In the genomic region with DNA sequence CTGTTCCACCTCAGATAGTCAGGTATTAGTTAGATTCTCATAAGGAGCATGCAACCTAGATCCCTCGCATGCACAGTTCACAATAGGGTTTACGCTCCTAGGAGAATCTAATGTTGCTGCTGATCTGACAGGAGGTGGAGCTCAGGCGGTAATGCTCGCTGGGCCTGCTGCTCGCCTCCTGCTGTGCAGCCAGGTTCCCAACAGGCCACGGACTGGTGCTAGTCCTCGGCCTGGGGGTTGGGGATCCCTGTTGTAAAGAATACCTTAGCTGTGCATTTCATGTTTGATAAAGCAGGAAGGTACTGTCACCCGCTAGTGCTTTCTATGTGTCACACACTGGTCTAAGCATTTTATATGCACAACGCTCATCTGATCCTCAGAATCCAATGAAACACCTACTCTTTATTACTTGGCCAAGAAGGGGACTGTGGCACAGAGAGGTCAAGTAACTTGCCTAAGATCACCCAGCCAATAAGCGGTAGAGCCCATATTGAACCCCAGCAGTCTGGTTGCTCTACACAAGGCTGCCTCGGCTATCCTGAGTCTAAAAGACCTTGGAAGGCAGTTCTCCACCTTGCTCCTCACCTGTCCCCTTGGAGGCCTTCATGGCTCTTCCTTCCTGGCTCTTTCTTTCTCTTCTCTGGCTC, we compare ENCODE assay signal across 2 cellular contexts.
TF ChIP-seq lines count a peak whose summit lies in the region.

No MANE protein-coding gene starts in this region.

TF ChIP-seq in HepG2, 621 proteins besides CTCF, POLR2A, EP300 and RAD21:
- TF ChIP-seq ZNF768 (CRISPR knock-in tag; IDR thresholded peaks at IDR 0.05) = peak; percentile 31; the same call in 1 of the 2 replicates
- no peak for TF ChIP-seq ZNF841 (CRISPR knock-in tag; IDR thresholded peaks at IDR 0.05; ENCODE audit: borderline replicate concordance)

TF ChIP-seq in K562, 482 proteins besides CTCF, POLR2A, EP300 and RAD21:
- TF ChIP-seq JUND (IDR thresholded peaks at IDR 0.05; ENCODE audit: borderline replicate concordance, low read depth, low read length) = no peak
- TF ChIP-seq JUND (tag; IDR thresholded peaks at IDR 0.05; ENCODE audit: borderline replicate concordance, low read depth, low read length) = no peak
- TF ChIP-seq C11orf30 (IDR thresholded peaks at IDR 0.05; ENCODE audit: low read depth) = no peak
- TF ChIP-seq, protein P1, sequence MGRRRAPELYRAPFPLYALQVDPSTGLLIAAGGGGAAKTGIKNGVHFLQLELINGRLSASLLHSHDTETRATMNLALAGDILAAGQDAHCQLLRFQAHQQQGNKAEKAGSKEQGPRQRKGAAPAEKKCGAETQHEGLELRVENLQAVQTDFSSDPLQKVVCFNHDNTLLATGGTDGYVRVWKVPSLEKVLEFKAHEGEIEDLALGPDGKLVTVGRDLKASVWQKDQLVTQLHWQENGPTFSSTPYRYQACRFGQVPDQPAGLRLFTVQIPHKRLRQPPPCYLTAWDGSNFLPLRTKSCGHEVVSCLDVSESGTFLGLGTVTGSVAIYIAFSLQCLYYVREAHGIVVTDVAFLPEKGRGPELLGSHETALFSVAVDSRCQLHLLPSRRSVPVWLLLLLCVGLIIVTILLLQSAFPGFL (CRISPR knock-in tag; IDR thresholded peaks at IDR 0.05) = no peak
- no peak for TF ChIP-seq PCBP2 (IDR thresholded peaks at IDR 0.05; ENCODE audit: low read depth, low read length, poor library complexity, severe bottlenecking)
- TF ChIP-seq RHOXF2B (CRISPR knock-in tag; conservative IDR thresholded peaks at IDR 0.05) = no peak
- TF ChIP-seq BCLAF1 (IDR thresholded peaks at IDR 0.05; ENCODE audit: borderline replicate concordance in 1 of 2, control insufficient read depth in 1 of 2, low read depth in 2 of 2, low read length in 1 of 2) = no peak
- TF ChIP-seq DMBX1 (CRISPR knock-in tag; IDR thresholded peaks at IDR 0.05; ENCODE audit: borderline replicate concordance) = no peak
- TF ChIP-seq ZFP36 (IDR thresholded peaks at IDR 0.05; ENCODE audit: low read depth, low read length, partially characterized antibody) = peak; percentile 24
- TF ChIP-seq BCOR (IDR thresholded peaks at IDR 0.05) = peak; percentile 87
- TF ChIP-seq, protein P2, sequence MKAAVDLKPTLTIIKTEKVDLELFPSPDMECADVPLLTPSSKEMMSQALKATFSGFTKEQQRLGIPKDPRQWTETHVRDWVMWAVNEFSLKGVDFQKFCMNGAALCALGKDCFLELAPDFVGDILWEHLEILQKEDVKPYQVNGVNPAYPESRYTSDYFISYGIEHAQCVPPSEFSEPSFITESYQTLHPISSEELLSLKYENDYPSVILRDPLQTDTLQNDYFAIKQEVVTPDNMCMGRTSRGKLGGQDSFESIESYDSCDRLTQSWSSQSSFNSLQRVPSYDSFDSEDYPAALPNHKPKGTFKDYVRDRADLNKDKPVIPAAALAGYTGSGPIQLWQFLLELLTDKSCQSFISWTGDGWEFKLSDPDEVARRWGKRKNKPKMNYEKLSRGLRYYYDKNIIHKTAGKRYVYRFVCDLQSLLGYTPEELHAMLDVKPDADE (conservative IDR thresholded peaks at IDR 0.05; ENCODE audit: control insufficient read depth, low read depth, low read length) = no peak
- no peak for TF ChIP-seq ZBTB33 (CRISPR knock-in tag; IDR thresholded peaks at IDR 0.05)
- no peak for TF ChIP-seq HEY1 (CRISPR knock-in tag; IDR thresholded peaks at IDR 0.05; ENCODE audit: borderline replicate concordance)
- no peak for TF ChIP-seq ARHGAP35 (IDR thresholded peaks at IDR 0.05; ENCODE audit: partially characterized antibody)
- TF ChIP-seq SMAD2 (IDR thresholded peaks at IDR 0.05; ENCODE audit: low read depth, low read length) = no peak
- TF ChIP-seq BRF2 (IDR thresholded peaks at IDR 0.05; ENCODE audit: borderline replicate concordance, insufficient read depth, insufficient read length) = no peak
- TF ChIP-seq RREB1 (CRISPR knock-in tag; IDR thresholded peaks at IDR 0.05) = no peak
- TF ChIP-seq TRIM28 (IDR thresholded peaks at IDR 0.05) = no peak
- TF ChIP-seq CREM (IDR thresholded peaks at IDR 0.05; ENCODE audit: low read depth) = no peak
- TF ChIP-seq LCOR (CRISPR knock-in tag; IDR thresholded peaks at IDR 0.05) = no peak
- TF ChIP-seq NCOA2 (IDR thresholded peaks at IDR 0.05; ENCODE audit: partially characterized antibody in 2 of 2) = no peak
- no peak for TF ChIP-seq ZNF561 (CRISPR knock-in tag; conservative IDR thresholded peaks at IDR 0.05)
- TF ChIP-seq HCFC1 (IDR thresholded peaks at IDR 0.05; ENCODE audit: low read depth, low read length) = no peak
- no peak for TF ChIP-seq SMARCA5 (IDR thresholded peaks at IDR 0.05)
- no peak for TF ChIP-seq FOXK1 (CRISPR knock-in tag; IDR thresholded peaks at IDR 0.05; ENCODE audit: borderline replicate concordance)
- TF ChIP-seq KDM1A (IDR thresholded peaks at IDR 0.05) = peak; percentile 14 to 54; a peak in 2 of 4 replicates
- TF ChIP-seq FOSL1 (tag; conservative IDR thresholded peaks at IDR 0.05) = no peak
- TF ChIP-seq RBM25 (IDR thresholded peaks at IDR 0.05; ENCODE audit: low read depth, low read length, severe bottlenecking) = peak; percentile 65
- TF ChIP-seq HMGN3 (IDR thresholded peaks at IDR 0.05; ENCODE audit: borderline replicate concordance, extremely low read depth, insufficient read length, low read depth, low read length) = no peak
TF ChIP-seq in K562: peak in this region for 4.
